1 cellular context compared by ENCODE assay signal in genomic region chr17:29061036-29061435, GRCh38.
A peak's percentile ranks its signal among the peaks of the same experiment; 100 is the strongest.
TF ChIP-seq lines count a peak whose summit lies in the region.

No MANE protein-coding gene starts in this region.

TF ChIP-seq in K562, 482 proteins besides CTCF, POLR2A, EP300 and RAD21 (continued from another document and continues in another):
- TF ChIP-seq SREBF2 (CRISPR knock-in tag; IDR thresholded peaks at IDR 0.05) (no peak), ATF3 (IDR thresholded peaks at IDR 0.05) (no peak), ATF3 (CRISPR knock-in tag; conservative IDR thresholded peaks at IDR 0.05) (no peak), RFX1 (IDR thresholded peaks at IDR 0.05) (no peak), MEIS2 (IDR thresholded peaks at IDR 0.05; ENCODE audit: partially characterized antibody) (no peak), RERE (CRISPR knock-in tag; IDR thresholded peaks at IDR 0.05; ENCODE audit: borderline replicate concordance) (no peak), PRPF4 (IDR thresholded peaks at IDR 0.05; ENCODE audit: insufficient read depth, low read depth, low read length, poor library complexity, severe bottlenecking) (no peak), ATF7 (IDR thresholded peaks at IDR 0.05) (no peak), ZFPM2 (CRISPR knock-in tag; IDR thresholded peaks at IDR 0.05) (no peak), PHF21A (IDR thresholded peaks at IDR 0.05; ENCODE audit: borderline replicate concordance, low read depth) (peak; percentile 96; the same call in 1 of the 2 replicates), TRIM28 (IDR thresholded peaks at IDR 0.05) (no peak), FOXJ3 (CRISPR knock-in tag; IDR thresholded peaks at IDR 0.05) (no peak), MCM7 (IDR thresholded peaks at IDR 0.05) (no peak), FIP1L1 (IDR thresholded peaks at IDR 0.05; ENCODE audit: low read depth, low read length, poor library complexity, severe bottlenecking) (no peak), TEAD2 (tag; IDR thresholded peaks at IDR 0.05) (no peak), TARDBP (IDR thresholded peaks at IDR 0.05) (no peak), IFI16 (CRISPR knock-in tag; IDR thresholded peaks at IDR 0.05) (no peak), CBFA2T3 (IDR thresholded peaks at IDR 0.05) (peak; percentile 91), ZNF354B (CRISPR knock-in tag; IDR thresholded peaks at IDR 0.05) (no peak), XRCC5 (IDR thresholded peaks at IDR 0.05; ENCODE audit: low read depth, low read length) (no peak), MLLT1 (IDR thresholded peaks at IDR 0.05) (peak in 1 of 2 experiments; percentile 99; a peak in 2 of 4 replicates), SETDB1 (IDR thresholded peaks at IDR 0.05; ENCODE audit: low read length) (no peak), SRSF9 (IDR thresholded peaks at IDR 0.05; ENCODE audit: borderline replicate concordance, low read depth, low read length) (no peak), ELK3 (CRISPR knock-in tag; IDR thresholded peaks at IDR 0.05) (no peak), ELF1 (tag; IDR thresholded peaks at IDR 0.05) (no peak), GABPB2 (CRISPR knock-in tag; conservative IDR thresholded peaks at IDR 0.05) (no peak), KLF16 (IDR thresholded peaks at IDR 0.05) (0 out of 2 replicates have a peak, but pooled peaks have one; percentile 31), TEAD1 (CRISPR knock-in tag; IDR thresholded peaks at IDR 0.05) (no peak), WHSC1 (IDR thresholded peaks at IDR 0.05; ENCODE audit: low read length) (no peak), PHB2 (IDR thresholded peaks at IDR 0.05; ENCODE audit: low read depth) (no peak), RBM14 (IDR thresholded peaks at IDR 0.05; ENCODE audit: borderline replicate concordance, insufficient read depth, low read depth, low read length) (no peak), CLOCK (CRISPR knock-in tag; IDR thresholded peaks at IDR 0.05; ENCODE audit: borderline replicate concordance) (no peak), GTF3C2 (IDR thresholded peaks at IDR 0.05; ENCODE audit: borderline replicate concordance, extremely low read depth, insufficient read length) (no peak), KLF10 (CRISPR knock-in tag; IDR thresholded peaks at IDR 0.05) (no peak), NONO (IDR thresholded peaks at IDR 0.05; ENCODE audit: low read depth in 2 of 2, low read length in 1 of 2) (no peak), CBX5 (IDR thresholded peaks at IDR 0.05; ENCODE audit: borderline replicate concordance, low read depth) (no peak), CXXC5 (CRISPR knock-in tag; IDR thresholded peaks at IDR 0.05) (0 out of 2 replicates have a peak, but pooled peaks have one; percentile 15), SIRT6 (IDR thresholded peaks at IDR 0.05; ENCODE audit: low read depth, low read length) (no peak), CBFA2T2 (conservative IDR thresholded peaks at IDR 0.05) (peak; percentile 82), ID3 (CRISPR knock-in tag; IDR thresholded peaks at IDR 0.05) (no peak), ID3 (tag; IDR thresholded peaks at IDR 0.05) (no peak), ZNF507 (tag; conservative IDR thresholded peaks at IDR 0.05) (no peak), RCOR1 (IDR thresholded peaks at IDR 0.05; ENCODE audit: borderline replicate concordance in 1 of 2, low read depth in 2 of 2, low read length in 2 of 2) (peak in 1 of 2 experiments; percentile 86; a peak in 2 of 4 replicates), SLC30A9 (CRISPR knock-in tag; IDR thresholded peaks at IDR 0.05) (no peak), DPF2 (IDR thresholded peaks at IDR 0.05) (peak; percentile 64), EGR1 (conservative IDR thresholded peaks at IDR 0.05) (no peak), ZHX1 (conservative IDR thresholded peaks at IDR 0.05; ENCODE audit: low read length) (no peak), ZNF766 (CRISPR knock-in tag; conservative IDR thresholded peaks at IDR 0.05) (no peak), HBP1 (CRISPR knock-in tag; IDR thresholded peaks at IDR 0.05) (no peak), TAF15 (IDR thresholded peaks at IDR 0.05; ENCODE audit: low read depth, low read length) (no peak), ZNF217 (CRISPR knock-in tag; IDR thresholded peaks at IDR 0.05) (no peak), MTF1 (CRISPR knock-in tag; IDR thresholded peaks at IDR 0.05; ENCODE audit: borderline replicate concordance) (no peak), PRMT5 (CRISPR knock-in tag; IDR thresholded peaks at IDR 0.05) (no peak)
